In genomic region chr17:4229627-4230026, GRCh38 we compare ENCODE assay signal across 10 cellular contexts. TPM values are rescaled to one million over a fixed set of nuclear protein-coding genes. Genes with fewer than 3 reads are reported as not detected.
A peak's percentile ranks its signal among the peaks of the same experiment; 100 is the strongest.
DNase-seq lines count a peak whose midpoint lies in the region; TF ChIP-seq lines count a peak whose summit lies in the region.
"Had no signal": no experiment of that assay in that cellular context is flagged by ENCODE, and none has a peak within 500 bp of the region (broad histone marks: within the 10 kb centered on the region; RNA-seq: fewer than 3 reads in every experiment).

No MANE protein-coding gene starts in this region.

- H3K9me3 Mint-ChIP-seq in osteocyte (ENCODE audit: unreplicated experiment): no peaks in the 10 kb centered on the region
- no peaks in the 10 kb centered on the region for H3K9me3 Mint-ChIP-seq in activated CD4-positive, alpha-beta memory T cell treated with anti-CD3 and anti-CD28 coated beads for 36 hours
- no peaks in the 10 kb centered on the region for H3K9me3 Mint-ChIP-seq in activated T-helper 2 cell treated with anti-CD3 and anti-CD28 coated beads, Interferon-gamma antibody, Interleukin-2, Interleukin-4, amounts not matched to agents 10 μg/mL and 5 μg/mL and 100 μg/mL, durations not matched to agents 14 hours and 24 hours and 36 hours

- no peaks in the 10 kb centered on the region for H3K27me3 Mint-ChIP-seq in osteocyte (ENCODE audit: unreplicated experiment)
- H3K27me3 Mint-ChIP-seq in activated CD4-positive, alpha-beta memory T cell treated with anti-CD3 and anti-CD28 coated beads for 36 hours: no peaks in the 10 kb centered on the region
- no peaks in the 10 kb centered on the region for H3K27me3 Mint-ChIP-seq in activated T-helper 2 cell treated with anti-CD3 and anti-CD28 coated beads, Interferon-gamma antibody, Interleukin-2, Interleukin-4, amounts not matched to agents 10 μg/mL and 5 μg/mL and 100 μg/mL, durations not matched to agents 14 hours and 24 hours and 36 hours (ENCODE audit: low read depth)

- H3K4me3 ChIP-seq in AG09309 (ENCODE audit: control insufficient read depth, low read depth, low read length) (no peak overlapping the region), fibroblast of mammary gland (ENCODE audit: control insufficient read depth, low read depth, low read length) (peak overlapping the region; percentile 20)

- POLR2A ChIA-PET in RWPE1 (lab: Yijun Ruan, JAX; ENCODE audit: low non-redundant PET): interaction anchor here (0.8 kb wide), 1 partner anchor 14 kb away, joined by 3 read pairs; no protein-coding TSS in a partner anchor
- POLR2A ChIA-PET in activated CD4-positive, alpha-beta memory T cell treated with anti-CD3 and anti-CD28 coated beads for 36 hours (lab: Charles Lee): no interaction called here

- DNase-seq in AG09309 (ENCODE audit: low read depth): peak; percentile 29
- no peak for DNase-seq in RWPE1 (ENCODE audit: low spot score)
- peak; percentile 94 for DNase-seq in fibroblast of mammary gland (ENCODE audit: low read depth)
- no peak for DNase-seq in osteocyte (ENCODE audit: extremely low spot score, unreplicated experiment)
- no peak for DNase-seq in activated CD4-positive, alpha-beta memory T cell treated with anti-CD3 and anti-CD28 coated beads for 36 hours
- no peak for DNase-seq in UCSD-AML1 (lab: John Stamatoyannopoulos, UW; ENCODE audit: unreplicated experiment)
- no peak for DNase-seq in activated T-helper 2 cell treated with anti-CD3 and anti-CD28 coated beads, Interferon-gamma antibody, Interleukin-2, Interleukin-4, amounts not matched to agents 10 μg/mL and 5 μg/mL and 100 μg/mL, durations not matched to agents 14 hours and 24 hours and 36 hours (ENCODE audit: low spot score)
- no peak for DNase-seq in activated T-cell treated with anti-CD3 and anti-CD28 coated beads for 4 hours
- DNase-seq: DMS153, NCI-H69 had no signal

- CTCF ChIA-PET in RWPE1 (lab: Yijun Ruan, JAX): no interaction called here
- CTCF ChIA-PET in activated CD4-positive, alpha-beta memory T cell treated with anti-CD3 and anti-CD28 coated beads for 36 hours (lab: Charles Lee): interaction anchor here (0.6 to 1.4 kb wide), 3 partner anchors 13 to 184 kb away, joined by 3 to 4 read pairs (median 3); no protein-coding TSS in a partner anchor

- peak overlapping the region; percentile 79 for H3K27ac ChIP-seq in RWPE1

- intact Hi-C loops in activated CD4-positive, alpha-beta memory T cell treated with anti-CD3 and anti-CD28 coated beads for 36 hours (cut with micrococcal nuclease): no loop called here
- intact Hi-C loops in activated T-helper 2 cell treated with anti-CD3 and anti-CD28 coated beads, Interferon-gamma antibody, Interleukin-2, Interleukin-4, amounts not matched to agents 10 μg/mL and 5 μg/mL and 100 μg/mL, durations not matched to agents 14 hours and 24 hours and 36 hours (cut with micrococcal nuclease): no loop called here

- peak overlapping the region; percentile 87 for H3K27ac Mint-ChIP-seq in osteocyte (ENCODE audit: unreplicated experiment)
- H3K27ac Mint-ChIP-seq in activated CD4-positive, alpha-beta memory T cell treated with anti-CD3 and anti-CD28 coated beads for 36 hours: no peak overlapping the region
- H3K27ac Mint-ChIP-seq in activated T-helper 2 cell treated with anti-CD3 and anti-CD28 coated beads, Interferon-gamma antibody, Interleukin-2, Interleukin-4, amounts not matched to agents 10 μg/mL and 5 μg/mL and 100 μg/mL, durations not matched to agents 14 hours and 24 hours and 36 hours: no peak overlapping the region

- H3K4me1 Mint-ChIP-seq in osteocyte (ENCODE audit: unreplicated experiment): peaks cover 39% of the 10 kb centered on the region
- peaks cover 16% of the 10 kb centered on the region for H3K4me1 Mint-ChIP-seq in activated CD4-positive, alpha-beta memory T cell treated with anti-CD3 and anti-CD28 coated beads for 36 hours (ENCODE audit: low read depth)
- H3K4me1 Mint-ChIP-seq in activated T-helper 2 cell treated with anti-CD3 and anti-CD28 coated beads, Interferon-gamma antibody, Interleukin-2, Interleukin-4, amounts not matched to agents 10 μg/mL and 5 μg/mL and 100 μg/mL, durations not matched to agents 14 hours and 24 hours and 36 hours (ENCODE audit: low read depth): peaks cover 13% of the 10 kb centered on the region

- peaks cover 16% of the 10 kb centered on the region for H3K36me3 Mint-ChIP-seq in osteocyte (ENCODE audit: unreplicated experiment)
- H3K36me3 Mint-ChIP-seq in activated CD4-positive, alpha-beta memory T cell treated with anti-CD3 and anti-CD28 coated beads for 36 hours: peaks cover 13% of the 10 kb centered on the region
- peaks cover 42% of the 10 kb centered on the region for H3K36me3 Mint-ChIP-seq in activated T-helper 2 cell treated with anti-CD3 and anti-CD28 coated beads, Interferon-gamma antibody, Interleukin-2, Interleukin-4, amounts not matched to agents 10 μg/mL and 5 μg/mL and 100 μg/mL, durations not matched to agents 14 hours and 24 hours and 36 hours (ENCODE audit: low read depth)

- no peak for TF ChIP-seq CTCF in AG09309 (IDR thresholded peaks at IDR 0.05; ENCODE audit: control insufficient read depth, insufficient read depth, low read depth, low read length, missing control alignments)
- no peak for TF ChIP-seq CTCF in RWPE1 (conservative IDR thresholded peaks at IDR 0.05; ENCODE audit: low read depth)
- TF ChIP-seq CTCF in fibroblast of mammary gland (conservative IDR thresholded peaks at IDR 0.05; ENCODE audit: control insufficient read depth, insufficient read depth, low read depth, low read length): no peak
- no peak for TF ChIP-seq CTCF in osteocyte (IDR thresholded peaks at IDR 0.05)

- peak overlapping the region; percentile 32 for H3K4me3 Mint-ChIP-seq in osteocyte (ENCODE audit: unreplicated experiment)
- no peak overlapping the region for H3K4me3 Mint-ChIP-seq in activated CD4-positive, alpha-beta memory T cell treated with anti-CD3 and anti-CD28 coated beads for 36 hours
- no peak overlapping the region for H3K4me3 Mint-ChIP-seq in activated T-helper 2 cell treated with anti-CD3 and anti-CD28 coated beads, Interferon-gamma antibody, Interleukin-2, Interleukin-4, amounts not matched to agents 10 μg/mL and 5 μg/mL and 100 μg/mL, durations not matched to agents 14 hours and 24 hours and 36 hours (ENCODE audit: low read depth)

RNA-seq across cellular contexts. Expression of gene ANKFY1, which starts 34.2 kb away (rescaled TPM):
- 61.2 and 65.9 TPM in 2 replicates for total RNA-seq in osteocyte
- 10 to 100 TPM; 34.6 to 40.5 TPM for total RNA-seq in activated CD4-positive, alpha-beta memory T cell treated with anti-CD3 and anti-CD28 coated beads for 36 hours
- 50.6 and 51.9 TPM in 2 replicates for total RNA-seq in activated T-helper 2 cell treated with anti-CD3 and anti-CD28 coated beads, Interferon-gamma antibody, Interleukin-2, Interleukin-4, amounts not matched to agents 10 μg/mL and 5 μg/mL and 100 μg/mL, durations not matched to agents 14 hours and 24 hours and 36 hours

Comparison
In these comparisons a context has a peak if more than half of its experiments do, and no peak if none do; other contexts are left out.
1. DNase-seq: peak in AG09309 (single experiment) and fibroblast of mammary gland (single experiment); none in RWPE1 (single experiment), osteocyte (single experiment), activated CD4-positive, alpha-beta memory T cell treated with anti-CD3 and anti-CD28 coated beads for 36 hours (single experiment), UCSD-AML1 (single experiment), activated T-helper 2 cell treated with anti-CD3 and anti-CD28 coated beads, Interferon-gamma antibody, Interleukin-2, Interleukin-4, amounts not matched to agents 10 μg/mL and 5 μg/mL and 100 μg/mL, durations not matched to agents 14 hours and 24 hours and 36 hours (single experiment) and activated T-cell treated with anti-CD3 and anti-CD28 coated beads for 4 hours (single experiment).